Comparison of ENCODE assay signal across 8 cellular contexts in the genomic region with DNA sequence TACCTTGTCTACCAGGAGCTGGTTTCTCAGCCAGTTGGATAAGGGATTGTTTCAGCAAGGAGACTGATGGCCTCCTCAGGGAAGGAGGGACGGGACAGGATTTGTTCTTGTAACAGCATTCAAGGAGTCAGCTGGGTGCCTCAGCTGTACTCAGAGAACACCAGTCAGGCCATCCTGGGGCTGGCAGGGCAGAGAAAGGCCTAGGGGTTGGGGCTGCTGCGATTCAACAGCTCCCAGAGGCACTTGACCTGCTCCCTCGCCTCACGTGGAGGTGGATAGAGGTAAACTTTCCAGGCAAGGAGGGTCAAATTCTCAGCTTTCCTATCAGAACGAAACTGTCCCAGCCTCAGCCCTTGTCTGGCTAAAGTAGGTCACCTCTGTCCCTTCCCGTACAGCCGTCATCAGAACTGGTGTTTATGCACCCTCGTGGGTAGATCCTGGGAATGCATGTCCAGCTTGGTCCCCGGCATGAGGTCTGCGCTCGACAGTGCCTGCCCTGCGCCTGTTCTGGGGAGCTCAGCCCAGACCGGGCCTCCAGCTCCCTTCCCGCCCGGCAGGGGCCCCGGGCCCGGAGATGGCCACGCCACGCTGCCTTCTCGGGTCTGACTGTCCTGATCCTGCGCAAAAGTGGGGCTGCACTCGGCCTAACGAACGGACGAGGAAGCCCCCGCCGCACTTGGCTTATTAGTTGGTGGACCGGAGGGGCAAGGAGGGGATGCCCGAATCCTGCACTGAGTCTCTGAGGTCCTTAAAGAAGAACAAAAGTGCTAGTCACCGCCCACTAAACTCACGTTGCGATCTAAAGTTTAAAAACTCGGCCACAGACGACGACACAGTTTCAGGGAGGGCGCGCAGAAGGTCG. TPM values are rescaled to one million over a fixed set of nuclear protein-coding genes. Genes with fewer than 3 reads are reported as not detected.
A peak's percentile ranks its signal among the peaks of the same experiment; 100 is the strongest.
DNase-seq lines count a peak whose midpoint lies in the region; ATAC-seq, FAIRE-seq and TF ChIP-seq lines count a peak whose summit lies in the region.

No MANE protein-coding gene starts in this region.

- H3K4me2 ChIP-seq in GM23338 (peak overlapping the region; percentile 99), OCI-LY1 (ENCODE audit: low read length) (peak overlapping the region; percentile 76), keratinocyte (ENCODE audit: control insufficient read depth, extremely low read depth, insufficient read depth, low read depth, low read length) (peak overlapping the region; percentile 99), smooth muscle cell (peak overlapping the region; percentile 98)

- H3K9ac ChIP-seq in OCI-LY1 (ENCODE audit: low read length) (peak overlapping the region; percentile 91), keratinocyte (ENCODE audit: control insufficient read depth, extremely low read depth, insufficient read depth, low read length) (peak overlapping the region; percentile 76), smooth muscle cell (ENCODE audit: low read depth) (peak overlapping the region; percentile 66)

- no peaks in the 10 kb centered on the region for H3K9me1 ChIP-seq in keratinocyte (ENCODE audit: control insufficient read depth, extremely low read depth, insufficient read depth, low read length)

- peaks cover 22% of the 10 kb centered on the region for H3K4me1 Mint-ChIP-seq in GM23338

- ATAC-seq in GM23338, result peak; percentile 55

- H2AFZ ChIP-seq in GM23338 (peak overlapping the region; percentile 97), OCI-LY1 (ENCODE audit: low read length) (no peak overlapping the region), keratinocyte (ENCODE audit: control insufficient read depth, low read length) (peak overlapping the region; percentile 97), smooth muscle cell (ENCODE audit: low read depth) (peak overlapping the region; percentile 98)

- no peaks in the 10 kb centered on the region for H3K9me3 Mint-ChIP-seq in GM23338

- H3K4me1 ChIP-seq in GM23338 (ENCODE audit: insufficient read depth) (peaks cover 19% of the 10 kb centered on the region), OCI-LY1 (ENCODE audit: insufficient read depth, low read length, severe bottlenecking) (peaks cover 31% of the 10 kb centered on the region), keratinocyte (ENCODE audit: control insufficient read depth, extremely low read depth, insufficient read depth, low read length) (peaks cover 21% of the 10 kb centered on the region), smooth muscle cell (ENCODE audit: low read depth) (peaks cover 9% of the 10 kb centered on the region)

- peak overlapping the region; percentile 94 for H3K4me3 ChIP-seq in GM23338
- peak overlapping the region; percentile 90 for H3K4me3 ChIP-seq in OCI-LY1 (ENCODE audit: low read depth, low read length, poor library complexity, severe bottlenecking)
- H3K4me3 ChIP-seq in bronchial epithelial cell (ENCODE audit: low read depth, low read length), result peak overlapping the region; percentile 67
- peak overlapping the region; percentile 90 to 94 (median 94) for H3K4me3 ChIP-seq in keratinocyte (ENCODE audit: control insufficient read depth in 2 of 3, extremely low read depth in 1 of 3, insufficient read depth in 2 of 3, low read depth in 1 of 3, low read length in 3 of 3)
- H3K4me3 ChIP-seq in smooth muscle cell, result peak overlapping the region; percentile 74

- 0 out of 2 replicates have a peak, but pooled peaks cover 3% of the 10 kb centered on the region for H4K20me1 ChIP-seq in GM23338 (replicated peaks; ENCODE audit: insufficient read depth)
- H4K20me1 ChIP-seq in OCI-LY1 (ENCODE audit: insufficient read depth, low read length), result no peaks in the 10 kb centered on the region
- H4K20me1 ChIP-seq in keratinocyte (ENCODE audit: control insufficient read depth, extremely low read depth, insufficient read depth, low read length), result no peaks in the 10 kb centered on the region
- no peaks in the 10 kb centered on the region for H4K20me1 ChIP-seq in smooth muscle cell (ENCODE audit: low read depth)

- FAIRE-seq in bronchial epithelial cell (lab: Jason Lieb, UNC), result peak; percentile 52
- FAIRE-seq in keratinocyte (lab: Jason Lieb, UNC), result peak; percentile 69

- peaks cover 8% of the 10 kb centered on the region; the same call in 1 of the 2 replicates for H3F3A ChIP-seq in GM23338 (replicated peaks; ENCODE audit: low read depth)
- H3F3A ChIP-seq in OCI-LY1 (ENCODE audit: insufficient read depth, low read length), result no peaks in the 10 kb centered on the region
- no peaks in the 10 kb centered on the region for H3F3A ChIP-seq in smooth muscle cell (ENCODE audit: low read depth)

- H3K36me3 ChIP-seq in GM23338 (ENCODE audit: insufficient read depth) (no peaks in the 10 kb centered on the region; the same call in 1 of the 2 replicates), OCI-LY1 (ENCODE audit: insufficient read depth, low read length) (no peaks in the 10 kb centered on the region), bronchial epithelial cell (ENCODE audit: control insufficient read depth, insufficient read depth, low read length) (no peaks in the 10 kb centered on the region), keratinocyte (ENCODE audit: control insufficient read depth in 2 of 2, extremely low read depth in 1 of 2, insufficient read depth in 2 of 2, low read length in 2 of 2) (no peaks in the 10 kb centered on the region), smooth muscle cell (ENCODE audit: low read depth) (no peaks in the 10 kb centered on the region)

- H3K4me3 Mint-ChIP-seq in GM23338, result peak overlapping the region; percentile 89

- H3K27me3 ChIP-seq in GM23338 (ENCODE audit: insufficient read depth), result no peaks in the 10 kb centered on the region
- no peaks in the 10 kb centered on the region for H3K27me3 ChIP-seq in OCI-LY1 (ENCODE audit: insufficient read depth, low read length)
- H3K27me3 ChIP-seq in bronchial epithelial cell (ENCODE audit: control insufficient read depth, insufficient read depth, low read length), result no peaks in the 10 kb centered on the region
- no peaks in the 10 kb centered on the region for H3K27me3 ChIP-seq in keratinocyte (ENCODE audit: control insufficient read depth, extremely low read depth, insufficient read depth, low read length)
- no peaks in the 10 kb centered on the region for H3K27me3 ChIP-seq in smooth muscle cell (ENCODE audit: low read depth)

- peaks cover 36% of the 10 kb centered on the region for H3K79me2 ChIP-seq in GM23338 (replicated peaks; ENCODE audit: insufficient read depth)
- peaks cover 15% of the 10 kb centered on the region for H3K79me2 ChIP-seq in OCI-LY1 (ENCODE audit: insufficient read depth, low read length)
- peaks cover 18% of the 10 kb centered on the region for H3K79me2 ChIP-seq in keratinocyte (ENCODE audit: control insufficient read depth, insufficient read depth, low read length)
- peaks cover 16% of the 10 kb centered on the region for H3K79me2 ChIP-seq in smooth muscle cell (ENCODE audit: low read depth)

- WGBS in smooth muscle cell (ENCODE audit: low lambda C conversion rate), result 50% methylated on average over 38 of the region's 38 CpGs

- TF ChIP-seq CTCF in GM10266 (IDR thresholded peaks at IDR 0.05; ENCODE audit: control insufficient read depth, insufficient read depth, low read depth, missing control alignments) (no peak), GM23338 (conservative IDR thresholded peaks at IDR 0.05; ENCODE audit: low read depth in 2 of 2) (no peak), OCI-LY1 (IDR thresholded peaks at IDR 0.05; ENCODE audit: low read length) (no peak), bronchial epithelial cell (IDR thresholded peaks at IDR 0.05; ENCODE audit: insufficient read depth, low read length, severe bottlenecking) (no peak), keratinocyte (optimal IDR thresholded peaks at IDR 0.05 in 1 of 3, IDR thresholded peaks at IDR 0.05 in 1 of 3, conservative IDR thresholded peaks at IDR 0.05 in 1 of 3; ENCODE audit: extremely low read depth in 1 of 3, insufficient read depth in 2 of 3, low read length in 3 of 3) (no peak), smooth muscle cell (IDR thresholded peaks at IDR 0.05; ENCODE audit: borderline replicate concordance, insufficient read depth, poor library complexity, severe bottlenecking) (no peak)

- H3K27me3 Mint-ChIP-seq in GM23338 (ENCODE audit: insufficient read depth, low read depth, poor library complexity), result peaks cover 5% of the 10 kb centered on the region

- peak overlapping the region; percentile 94 for H3K27ac Mint-ChIP-seq in GM23338

- H3K27ac ChIP-seq in GM23338 (ENCODE audit: low read depth) (peak overlapping the region; percentile 94), OCI-LY1 (ENCODE audit: low read depth, low read length, poor library complexity, severe bottlenecking) (peak overlapping the region; percentile 24), keratinocyte (ENCODE audit: control insufficient read depth, insufficient read depth, low read length) (peak overlapping the region; percentile 59), smooth muscle cell (ENCODE audit: low read depth) (peak overlapping the region; percentile 58)

- DNase-seq in GM10266 (ENCODE audit: extremely low spot score), result peak; percentile 53
- peak; percentile 43 for DNase-seq in GM23338 (ENCODE audit: low spot score)
- no peak for DNase-seq in bronchial epithelial cell (ENCODE audit: low read depth)
- no peak for DNase-seq in keratinocyte (ENCODE audit: low read depth, low spot score)
- no peak for DNase-seq in smooth muscle cell (lab: John Stamatoyannopoulos, UW; ENCODE audit: unreplicated experiment)
- no peak for DNase-seq in NCI-H748 treated with DMSO at 0.1 percent for 48 hours (lab: John Stamatoyannopoulos, UW)
- DNase-seq in NCI-H187 (lab: John Stamatoyannopoulos, UW), result no peak

- H3K36me3 Mint-ChIP-seq in GM23338 (ENCODE audit: low read depth), result peaks cover 7% of the 10 kb centered on the region; the same call in 2 of the 3 replicates

- dilution Hi-C loops in keratinocyte (cut with MboI; ENCODE audit: extremely low pct_ligation_motif_present, low sequenced_read_pairs), result no loop called here

- no peaks in the 10 kb centered on the region for H3K9me3 ChIP-seq in OCI-LY1 (ENCODE audit: low read length)
- no peaks in the 10 kb centered on the region for H3K9me3 ChIP-seq in keratinocyte (ENCODE audit: control insufficient read depth, low read depth, low read length)
- no peaks in the 10 kb centered on the region for H3K9me3 ChIP-seq in smooth muscle cell (replicated peaks; ENCODE audit: low read depth)

- no peaks in the 10 kb centered on the region for H3K9me2 ChIP-seq in GM23338 (ENCODE audit: insufficient read depth)
- H3K9me2 ChIP-seq in OCI-LY1 (ENCODE audit: low read depth, low read length), result no peaks in the 10 kb centered on the region

RNA-seq across cellular contexts. Expression of gene CCDC134, which starts 0.8 kb away (rescaled TPM):
- 21.0 and 24.5 TPM in 2 replicates for total RNA-seq in GM23338 (2014; rRNA removed; shearing (Covaris generic))
- polyA plus RNA-seq in GM23338 (2016; fragmentation: Nextera tagmentation; extraction: Ambion mirVana) (2.7 and 4.2 TPM in 2 replicates), keratinocyte (3.5 to 6.3 TPM (median 4.1 TPM) in 3 replicates), smooth muscle cell (4.6 and 8.8 TPM in 2 replicates)
- total RNA-seq in bronchial epithelial cell (5.4 and 6.1 TPM in 2 replicates), smooth muscle cell (6.5 and 7.4 TPM in 2 replicates)
- polyA plus RNA-seq in keratinocyte (2011; ENCODE audit: low read depth), result 0.40 TPM
- 1.8 and 2.4 TPM in 2 replicates for polyA plus RNA-seq in keratinocyte (2011; cell fraction: cytosol; rRNA removed)
- 7.1 and 8.3 TPM in 2 replicates for polyA plus RNA-seq in keratinocyte (2011; cell fraction: nucleus; rRNA removed)
- 0.59 and 5.2 TPM in 2 replicates for polyA plus RNA-seq in keratinocyte (2012; ENCODE audit: low replicate concordance)
- 9.2 to 15.3 TPM (median 9.9 TPM) in 3 replicates for polyA minus RNA-seq in keratinocyte
- polyA minus RNA-seq in keratinocyte (2011; cell fraction: cytosol; rRNA and poly(A)+ RNA removed), result 7.9 TPM
- 8.3 and 8.9 TPM in 2 replicates for polyA minus RNA-seq in keratinocyte (2011; cell fraction: nucleus; rRNA and poly(A)+ RNA removed)

RNA-seq across cellular contexts. Expression of gene SREBF2, which starts 33.2 kb away (rescaled TPM):
- total RNA-seq in GM23338 (2014; rRNA removed; shearing (Covaris generic)), result 147 and 163 TPM in 2 replicates
- polyA plus RNA-seq in GM23338 (2016; fragmentation: Nextera tagmentation; extraction: Ambion mirVana) (48.7 and 49.8 TPM in 2 replicates), keratinocyte (57.5 to 68.4 TPM (median 58.4 TPM) in 3 replicates), smooth muscle cell (68.5 and 78.2 TPM in 2 replicates)
- total RNA-seq in bronchial epithelial cell (44.2 and 66.4 TPM in 2 replicates), smooth muscle cell (62.9 and 70.3 TPM in 2 replicates)
- 19.2 TPM for polyA plus RNA-seq in keratinocyte (2011; ENCODE audit: low read depth)
- 52.9 and 60.9 TPM in 2 replicates for polyA plus RNA-seq in keratinocyte (2011; cell fraction: cytosol; rRNA removed)
- 147 and 198 TPM in 2 replicates for polyA plus RNA-seq in keratinocyte (2011; cell fraction: nucleus; rRNA removed)
- 66.7 and 92.1 TPM in 2 replicates for polyA plus RNA-seq in keratinocyte (2012; ENCODE audit: low replicate concordance)
- 107 to 195 TPM (median 126 TPM) in 3 replicates for polyA minus RNA-seq in keratinocyte
- polyA minus RNA-seq in keratinocyte (2011; cell fraction: cytosol; rRNA and poly(A)+ RNA removed), result 85.4 TPM
- polyA minus RNA-seq in keratinocyte (2011; cell fraction: nucleus; rRNA and poly(A)+ RNA removed), result 171 and 181 TPM in 2 replicates

Comparison
In these comparisons a context has a peak if more than half of its experiments do, and no peak if none do; other contexts are left out.
1. DNase-seq: peak in GM10266 (single experiment) and GM23338 (single experiment); none in bronchial epithelial cell (single experiment), keratinocyte (single experiment), smooth muscle cell (single experiment), NCI-H748 treated with DMSO at 0.1 percent for 48 hours (single experiment) and NCI-H187 (0 of 2).
2. H3K27ac ChIP-seq: peak in every context shown above with its lines; median percentile 94 in GM23338; 59 in keratinocyte; 58 in smooth muscle cell; 24 in OCI-LY1.
3. Peak in every context shown above with its lines, with median percentiles within 50 percentile points of each other: H3K4me2 ChIP-seq, H3K4me3 ChIP-seq and H3K9ac ChIP-seq.